28 cellular contexts compared by ENCODE assay signal in the genomic region with DNA sequence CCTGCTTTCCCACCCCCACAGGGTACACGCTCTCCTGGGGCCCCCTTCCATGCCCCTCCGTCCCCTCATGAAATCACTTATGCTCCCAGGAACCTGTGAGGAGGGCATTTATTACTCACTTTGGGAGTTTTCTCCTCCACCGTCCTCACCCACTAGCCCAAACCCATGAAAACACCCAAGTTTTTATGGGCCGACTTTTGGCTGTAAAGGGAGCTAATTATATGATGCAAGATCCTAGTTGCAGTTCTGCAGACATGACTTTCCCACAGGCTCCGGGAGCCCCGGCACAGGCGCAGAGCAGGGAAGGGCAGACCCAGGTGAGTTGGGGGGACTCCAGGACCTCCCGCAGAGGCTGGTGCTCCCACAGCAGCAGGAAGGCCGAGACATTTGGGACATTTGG. TPM values are rescaled to one million over a fixed set of nuclear protein-coding genes. Genes with fewer than 3 reads are reported as not detected.
DNase-seq lines count a peak whose midpoint lies in the region; ATAC-seq, FAIRE-seq and TF ChIP-seq lines count a peak whose summit lies in the region.
"Had no signal": no experiment of that assay in that cellular context is flagged by ENCODE, and none has a peak within 500 bp of the region (broad histone marks: within the 10 kb centered on the region; RNA-seq: fewer than 3 reads in every experiment).

No MANE protein-coding gene starts in this region.

- H3K36me3 ChIP-seq in breast epithelium (no peaks in the 10 kb centered on the region), kidney (ENCODE audit: control insufficient read depth in 1 of 2, insufficient read depth in 2 of 2, low read length in 2 of 2) (peaks cover 10 to 31% of the 10 kb centered on the region in 2 donors)
- no peaks in the 10 kb centered on the region for H3K36me3 ChIP-seq in CD8-positive, alpha-beta memory T cell (ENCODE audit: insufficient read depth, low read length)
- H3K36me3 ChIP-seq: ovary had no signal

- H3K9me3 Mint-ChIP-seq in MCF 10A (ENCODE audit: unreplicated experiment) (no peaks in the 10 kb centered on the region), H9 (no peaks in the 10 kb centered on the region), T-cell (no peaks in the 10 kb centered on the region)
- H3K9me3 Mint-ChIP-seq in CD8-positive, alpha-beta memory T cell, result no peaks in the 10 kb centered on the region
- H3K9me3 Mint-ChIP-seq: activated naive CD4-positive, alpha-beta T cell treated with anti-CD3 and anti-CD28 coated beads for 36 hours; activated T-cell treated with anti-CD3 and anti-CD28 coated beads, Interleukin-2, amount 50 U/mL, for 72 hours; CD4-positive, alpha-beta memory T cell; central memory CD8-positive, alpha-beta T cell; naive thymus-derived CD8-positive, alpha-beta T cell had no signal

- CTCF ChIA-PET in MCF 10A (lab: Yijun Ruan, JAX) (interaction anchor here (1.0 kb wide), 1 partner anchor 47 kb away, joined by 4 read pairs; no protein-coding TSS in a partner anchor), RWPE1 (lab: Yijun Ruan, JAX) (interaction anchor here (1.0 kb wide), 1 partner anchor 47 kb away, joined by 5 read pairs; no protein-coding TSS in a partner anchor), T-cell (lab: Charles Lee) (no interaction called here)
- CTCF ChIA-PET in CD8-positive, alpha-beta memory T cell (lab: Charles Lee), result interaction anchor here (1.4 kb wide), 1 partner anchor 10 kb away, joined by 3 read pairs; no protein-coding TSS in a partner anchor

- peak overlapping the region; percentile 59 for H3K27ac Mint-ChIP-seq in MCF 10A (ENCODE audit: low read depth, unreplicated experiment)
- peak overlapping the region in 2 of 3 experiments; percentile 31 to 66; a peak in 2 of 7 replicates for H3K27ac Mint-ChIP-seq in H9
- H3K27ac Mint-ChIP-seq in CD8-positive, alpha-beta memory T cell, result peak overlapping the region in 1 of 8 donors; percentile 60
- H3K27ac Mint-ChIP-seq in T-cell, result no peak overlapping the region
- H3K27ac Mint-ChIP-seq: activated naive CD4-positive, alpha-beta T cell treated with anti-CD3 and anti-CD28 coated beads for 36 hours; activated T-cell treated with anti-CD3 and anti-CD28 coated beads, Interleukin-2, amount 50 U/mL, for 72 hours; naive thymus-derived CD8-positive, alpha-beta T cell had no signal

- no peak for FAIRE-seq in kidney (lab: Jason Lieb, UNC)
- FAIRE-seq: A204.1, frontal cortex had no signal

- H3K4me3 Mint-ChIP-seq in MCF 10A (ENCODE audit: unreplicated experiment) (no peak overlapping the region), H9 (no peak overlapping the region; a peak in 1 of 5 replicates), T-cell (no peak overlapping the region)
- H3K4me3 Mint-ChIP-seq in CD8-positive, alpha-beta memory T cell, result no peak overlapping the region
- H3K4me3 Mint-ChIP-seq: activated naive CD4-positive, alpha-beta T cell treated with anti-CD3 and anti-CD28 coated beads for 36 hours; activated T-cell treated with anti-CD3 and anti-CD28 coated beads, Interleukin-2, amount 50 U/mL, for 72 hours; CD4-positive, alpha-beta memory T cell; central memory CD8-positive, alpha-beta T cell had no signal

- H3K9ac ChIP-seq in H9 (ENCODE audit: extremely low read depth, insufficient read length, low read length) (no peak overlapping the region), kidney (ENCODE audit: low read length in 2 of 2) (no peak overlapping the region)

- no peak for ATAC-seq in T-cell (replicated peaks in 1 of 4)
- ATAC-seq in HG03175 (IDR thresholded peaks at IDR 0.05; ENCODE audit: unreplicated experiment), result no peak
- ATAC-seq: activated CD4-positive, CD25-positive, alpha-beta regulatory T cell treated with anti-CD3 and anti-CD28 coated beads, Interleukin-2, amount 50 U/mL, for 24 hours; activated T-cell treated with anti-CD3 and anti-CD28 coated beads, Interleukin-2, amount 50 U/mL, for 72 hours; naive thymus-derived CD8-positive, alpha-beta T cell; SK-N-SH treated with all-trans-retinoic acid at 6 μM for 48 hours had no signal

- no peaks in the 10 kb centered on the region for H3K79me2 ChIP-seq in H9 (ENCODE audit: insufficient read depth, low read length)

- no peak overlapping the region for H2AK5ac ChIP-seq in H9 (ENCODE audit: insufficient read length, low read length)

- no peak overlapping the region for H2BK5ac ChIP-seq in H9 (ENCODE audit: insufficient read length, low read length)

- no peak for TF ChIP-seq POLR2A in breast epithelium (IDR thresholded peaks at IDR 0.05)

- no peak overlapping the region for H4K91ac ChIP-seq in H9 (ENCODE audit: insufficient read length, low read depth, low read length)

- no peaks in the 10 kb centered on the region for H3K9me3 ChIP-seq in breast epithelium
- no peaks in the 10 kb centered on the region for H3K9me3 ChIP-seq in H9 (ENCODE audit: control insufficient read depth, low read depth, low read length)
- no peaks in the 10 kb centered on the region for H3K9me3 ChIP-seq in kidney (ENCODE audit: control insufficient read depth in 1 of 2, low read length in 2 of 2)
- H3K9me3 ChIP-seq in CD8-positive, alpha-beta memory T cell (ENCODE audit: low read length), result no peaks in the 10 kb centered on the region
- H3K9me3 ChIP-seq: ovary had no signal

- H3K23me2 ChIP-seq in H9 (ENCODE audit: insufficient read length, low read depth, low read length, poor library complexity, severe bottlenecking), result no peaks in the 10 kb centered on the region

- POLR2A ChIA-PET in MCF 10A (lab: Yijun Ruan, JAX) (interaction anchor here (0.7 to 5.8 kb wide), 4 partner anchors 10 to 58 kb away, joined by 4 to 53 read pairs (median 13); no protein-coding TSS in a partner anchor), RWPE1 (lab: Yijun Ruan, JAX; ENCODE audit: low non-redundant PET) (no interaction called here), T-cell (lab: Charles Lee) (no interaction called here)
- POLR2A ChIA-PET in CD8-positive, alpha-beta memory T cell (lab: Charles Lee), result interaction anchor here (0.5 kb wide), 1 partner anchor 59 kb away, joined by 4 read pairs; no protein-coding TSS in a partner anchor

- TF ChIP-seq CTCF in MCF 10A (IDR thresholded peaks at IDR 0.05; ENCODE audit: unreplicated experiment) (no peak), breast epithelium (IDR thresholded peaks at IDR 0.05) (no peak), H9 (conservative IDR thresholded peaks at IDR 0.05) (no peak), RWPE1 (conservative IDR thresholded peaks at IDR 0.05; ENCODE audit: low read depth) (no peak), kidney (IDR thresholded peaks at IDR 0.05; ENCODE audit: borderline replicate concordance, extremely low read depth, insufficient read depth) (no peak)

- BruUV-seq in MCF 10A (replicated peaks; lab: Mats Ljungman, UMichigan), result no TSS peak

- no peak overlapping the region for H3T11ph ChIP-seq in H9 (ENCODE audit: low read length)

- H2BK12ac ChIP-seq in H9 (ENCODE audit: insufficient read length, low read depth, low read length), result no peak overlapping the region

- H3K4me2 ChIP-seq in H9 (ENCODE audit: insufficient read depth, insufficient read length, low read length), result no peak overlapping the region

- H2AFZ ChIP-seq in H9 (ENCODE audit: low read length), result no peak overlapping the region

- intact Hi-C loops in MCF 10A (cut with micrococcal nuclease) (no loop called here), breast epithelium (cut with DNase I; ENCODE audit: low total_unique reads) (no loop called here), kidney (cut with DNase I) (no loop called here)

- H3K56ac ChIP-seq in H9 (ENCODE audit: insufficient read length, low read depth, low read length), result no peak overlapping the region

- H3K4me3 ChIP-seq in breast epithelium, result no peak overlapping the region
- H3K4me3 ChIP-seq in kidney (ENCODE audit: low read length in 2 of 2), result no peak overlapping the region
- H3K4me3 ChIP-seq in CD8-positive, alpha-beta memory T cell (ENCODE audit: low read length), result no peak overlapping the region
- H3K4me3 ChIP-seq: ovary, skin epidermis had no signal

- H2BK20ac ChIP-seq in H9 (ENCODE audit: low read depth, low read length, poor library complexity, severe bottlenecking), result no peak overlapping the region

- H3K4me1 ChIP-seq in breast epithelium, result no peaks in the 10 kb centered on the region
- H3K4me1 ChIP-seq in H9 (ENCODE audit: insufficient read depth, low read length), result peaks cover 2% of the 10 kb centered on the region; the same call in 1 of the 2 replicates
- peaks cover 0 to 5% of the 10 kb centered on the region in 2 donors for H3K4me1 ChIP-seq in kidney (ENCODE audit: control insufficient read depth in 1 of 2, insufficient read depth in 1 of 2, low read depth in 1 of 2, low read length in 2 of 2)
- H3K4me1 ChIP-seq in CD8-positive, alpha-beta memory T cell (ENCODE audit: insufficient read depth, low read length), result peaks cover 16% of the 10 kb centered on the region

- no peaks in the 10 kb centered on the region for H3K79me1 ChIP-seq in H9 (ENCODE audit: insufficient read depth, low read depth, low read length, poor library complexity, severe bottlenecking)

- H4K5ac ChIP-seq in H9 (ENCODE audit: insufficient read length, low read depth, low read length), result no peak overlapping the region

- WGBS in H9 (ENCODE audit: extremely low coverage, insufficient read length, low lambda C conversion rate), result no CpG with 5 or more reads among the region's 9 CpGs

- H4K8ac ChIP-seq in H9 (replicated peaks; ENCODE audit: insufficient read length, low read depth, low read length), result no peak overlapping the region

- peak overlapping the region in 1 of 2 donors; percentile 82 for H3K27ac ChIP-seq in breast epithelium
- H3K27ac ChIP-seq in H9 (ENCODE audit: insufficient read length, low read depth, low read length), result no peak overlapping the region
- H3K27ac ChIP-seq in RWPE1, result peak overlapping the region; percentile 80
- no peak overlapping the region for H3K27ac ChIP-seq in kidney (ENCODE audit: low read depth in 2 of 2, low read length in 2 of 2)
- H3K27ac ChIP-seq in CD8-positive, alpha-beta memory T cell (ENCODE audit: low read depth, low read length), result no peak overlapping the region
- H3K27ac ChIP-seq: ovary had no signal

- H3K27me3 Mint-ChIP-seq in MCF 10A (ENCODE audit: insufficient read depth, unreplicated experiment) (no peaks in the 10 kb centered on the region), H9 (ENCODE audit: low read depth) (no peaks in the 10 kb centered on the region), T-cell (peaks cover 0 to 2% of the 10 kb centered on the region in 2 donors)
- peaks cover 0 to 13% of the 10 kb centered on the region in 2 donors for H3K27me3 Mint-ChIP-seq in CD8-positive, alpha-beta memory T cell
- H3K27me3 Mint-ChIP-seq: central memory CD8-positive, alpha-beta T cell had no signal

- no peak overlapping the region; the same call in 1 of the 2 replicates for H3K14ac ChIP-seq in H9 (ENCODE audit: insufficient read depth, low read length)

- H2BK15ac ChIP-seq in H9 (ENCODE audit: low read depth, low read length), result no peak overlapping the region

- H2BK120ac ChIP-seq in H9 (ENCODE audit: low read depth, low read length, poor library complexity, severe bottlenecking), result no peak overlapping the region

- no peak overlapping the region for H3K18ac ChIP-seq in H9 (ENCODE audit: insufficient read length, low read depth, low read length)

- H3K4me1 Mint-ChIP-seq in MCF 10A (ENCODE audit: insufficient read depth, unreplicated experiment) (peaks cover 43% of the 10 kb centered on the region), H9 (peaks cover 28% of the 10 kb centered on the region in 2 experiments), T-cell (peaks cover 8 to 14% (median 13%) of the 10 kb centered on the region in 3 donors)
- H3K4me1 Mint-ChIP-seq in CD8-positive, alpha-beta memory T cell, result peaks cover 23 to 32% (median 28%) of the 10 kb centered on the region in 3 donors

- no peaks in the 10 kb centered on the region for H4K20me1 ChIP-seq in H9 (ENCODE audit: control insufficient read depth, insufficient read depth, insufficient read length)

- H3K27me3 ChIP-seq in breast epithelium (no peaks in the 10 kb centered on the region), H9 (ENCODE audit: insufficient read depth, low read length) (no peaks in the 10 kb centered on the region)
- no peaks in the 10 kb centered on the region for H3K27me3 ChIP-seq in CD8-positive, alpha-beta memory T cell (ENCODE audit: insufficient read depth, low read length, poor library complexity, severe bottlenecking)
- H3K27me3 ChIP-seq: ovary had no signal

- no peak overlapping the region for H3K4ac ChIP-seq in H9 (ENCODE audit: low read depth, low read length)

- no peak overlapping the region for H3K23ac ChIP-seq in H9 (ENCODE audit: insufficient read length, low read depth, low read length)

- no peak for DNase-seq in MCF 10A (ENCODE audit: unreplicated experiment)
- no peak for DNase-seq in breast epithelium (ENCODE audit: low spot score in 2 of 2)
- DNase-seq in H9, result no peak
- no peak for DNase-seq in RWPE1 (ENCODE audit: low spot score)
- DNase-seq in kidney, result peak; percentile 66
- DNase-seq in CD8-positive, alpha-beta memory T cell, result no peak
- no peak for DNase-seq in T-cell
- DNase-seq: activated CD4-positive, alpha-beta T cell treated with anti-CD3 and anti-CD28 coated beads, Interleukin-2, amount 50 U/mL, for 4 hours; activated naive CD4-positive, alpha-beta T cell treated with anti-CD3 and anti-CD28 coated beads for 36 hours; activated T-cell treated with anti-CD3 and anti-CD28 coated beads, Interleukin-2, amount 50 U/mL, for 72 hours; CD4-positive, alpha-beta memory T cell; dermis blood vessel endothelial cell; Kasumi-1; NCI-H1048; NCI-H82; stimulated activated naive CD4-positive, alpha-beta T cell treated with Interleukin-2 at 50 U/mL for 16 hours; T-helper 2 cell had no signal

- H3K36me3 Mint-ChIP-seq in MCF 10A (ENCODE audit: insufficient read depth, unreplicated experiment), result peaks cover 87% of the 10 kb centered on the region
- peaks cover 36 to 74% (median 46%) of the 10 kb centered on the region in 3 experiments for H3K36me3 Mint-ChIP-seq in H9 (ENCODE audit: insufficient read depth in 1 of 3, low read depth in 3 of 3)
- H3K36me3 Mint-ChIP-seq in CD8-positive, alpha-beta memory T cell, result no peaks in the 10 kb centered on the region
- no peaks in the 10 kb centered on the region for H3K36me3 Mint-ChIP-seq in T-cell
- H3K36me3 Mint-ChIP-seq: CD4-positive, alpha-beta memory T cell; naive thymus-derived CD8-positive, alpha-beta T cell had no signal

RNA-seq across cellular contexts. Expression of a gene that starts 29.7 kb away (rescaled TPM):
- total RNA-seq in MCF 10A (2022), result 206 and 248 TPM in 2 replicates
- total RNA-seq in breast epithelium, result 10 to 100 TPM in 2 of 3 donors, 1 to 10 TPM in 1; 5.8 to 18.4 (median 16.7) TPM
- 32.8 and 33.1 TPM in 2 replicates for total RNA-seq in H9 (2021)
- 34.2 TPM for total RNA-seq in kidney
- 5.5 TPM for polyA plus RNA-seq in kidney (ENCODE audit: insufficient read depth, low read depth, low replicate concordance)
- total RNA-seq in CD8-positive, alpha-beta memory T cell, result not detected
- polyA plus RNA-seq in CD8-positive, alpha-beta memory T cell, result not detected
- under 1 TPM in 4 of 5 donors, not detected in 1; 0.19 to 0.66 (median 0.41) TPM for total RNA-seq in T-cell
- total RNA-seq: CD4-positive, alpha-beta memory T cell; naive thymus-derived CD8-positive, alpha-beta T cell had no signal
- polyA plus RNA-seq: CD4-positive, alpha-beta memory T cell; naive thymus-derived CD8-positive, alpha-beta T cell had no signal

RNA-seq across cellular contexts. Expression of a gene that starts 52.7 kb away (rescaled TPM):
- total RNA-seq in MCF 10A (2022) (0.20 TPM in 1 of 2 replicates, not detected in the other), breast epithelium (not detected), H9 (2021) (0.48 and 0.61 TPM in 2 replicates), kidney (5.0 TPM), T-cell (under 1 TPM in 1 of 5 donors, not detected in 4; 0.30 TPM)
- 12.0 TPM for polyA plus RNA-seq in kidney (ENCODE audit: insufficient read depth, low read depth, low replicate concordance)
- total RNA-seq in CD8-positive, alpha-beta memory T cell, result under 1 TPM; 0.62 to 0.66 TPM
- not detected for polyA plus RNA-seq in CD8-positive, alpha-beta memory T cell
- total RNA-seq: activated naive CD4-positive, alpha-beta T cell treated with anti-CD3 and anti-CD28 coated beads for 36 hours; CD4-positive, alpha-beta memory T cell; dermis blood vessel endothelial cell; lung microvascular endothelial cell; mononuclear cell; naive thymus-derived CD8-positive, alpha-beta T cell had no signal
- polyA plus RNA-seq: naive thymus-derived CD8-positive, alpha-beta T cell had no signal

Comparison
In these comparisons a context has a peak if more than half of its experiments do, and no peak if none do; other contexts are left out.
1. H3K27ac Mint-ChIP-seq: peak in MCF 10A (single experiment) and H9 (2 of 3); none in T-cell (0 of 2).
2. RNA of a gene that starts 29.7 kb away (total RNA-seq): 206 to 248 TPM in MCF 10A, 34.2 TPM in kidney (single experiment), 32.8 to 33.1 TPM in H9 and 5.8 to 18.4 TPM in breast epithelium; 0.19 to 0.66 TPM in T-cell and not detected in CD8-positive, alpha-beta memory T cell; every median in the first group is over 4 times any median in the second.
3. CTCF ChIA-PET loops: an anchor here in MCF 10A (1.0 kb wide), RWPE1 (1.0 kb wide) and CD8-positive, alpha-beta memory T cell (1.4 kb wide); none called in T-cell.
4. POLR2A ChIA-PET loops: an anchor here in MCF 10A (0.7 to 5.8 kb wide) and CD8-positive, alpha-beta memory T cell (0.5 kb wide); none called in RWPE1 and T-cell.